In the genomic region with DNA sequence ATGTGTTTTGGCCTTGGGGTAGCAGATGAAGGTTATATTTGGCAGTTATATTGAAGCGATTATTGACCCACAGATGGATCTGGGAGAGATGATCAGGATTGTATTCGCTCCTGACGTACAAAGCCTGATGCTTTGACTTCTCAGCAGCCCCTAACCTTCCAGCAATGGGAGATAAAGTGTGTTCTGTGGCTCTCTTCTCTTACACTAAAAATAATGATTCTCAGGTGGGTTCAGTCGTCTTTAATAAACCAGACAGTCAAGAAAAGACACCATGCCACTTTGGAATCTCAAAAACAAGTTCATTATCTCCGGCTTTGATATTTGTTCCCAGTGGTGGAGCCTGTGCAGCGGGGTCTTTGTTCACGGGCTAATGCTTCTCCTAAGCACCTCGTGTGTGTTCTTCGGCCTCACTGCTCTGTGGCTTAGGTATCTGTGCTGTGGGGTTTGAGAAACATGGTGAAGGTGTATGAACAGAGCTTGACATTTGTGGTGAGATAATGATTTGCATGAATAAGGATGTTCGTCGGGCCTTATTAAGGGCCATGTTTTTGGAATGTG, we compare ENCODE assay signal across 8 cellular contexts. TPM values are rescaled to one million over a fixed set of nuclear protein-coding genes. Genes with fewer than 3 reads are reported as not detected.
DNase-seq lines count a peak whose midpoint lies in the region; ATAC-seq and TF ChIP-seq lines count a peak whose summit lies in the region.

No MANE protein-coding gene starts in this region.

- DNase-seq in ELF-1 (ENCODE audit: low read depth, low spot score) (peak; percentile 21), Panc1 (ENCODE audit: low read depth, low spot score) (no peak), fibroblast of lung (ENCODE audit: low read depth in 2 of 2) (no peak), SHP77 (lab: John Stamatoyannopoulos, UW) (no peak)
- DNase-seq in effector CD8-positive, alpha-beta T cell (lab: John Stamatoyannopoulos, UW): no peak

- H3K79me2 ChIP-seq in fibroblast of lung (ENCODE audit: control insufficient read depth, insufficient read depth, low read length): peaks cover 24% of the 10 kb centered on the region

- intact Hi-C loops in Panc1 (cut with micrococcal nuclease; ENCODE audit: unreplicated experiment): no loop called here

- in situ Hi-C loops in Panc1 (cut with HindIII; ENCODE audit: low pct_unique_long_range_greater_than_20kb, low sequenced_read_pairs): no loop called here

- H3K4me3 ChIP-seq in Panc1 (ENCODE audit: low read depth in 2 of 2, low read length in 2 of 2) (peak overlapping the region; percentile 83 to 89), fibroblast of lung (replicated peaks in 1 of 4; ENCODE audit: control extremely low read depth in 1 of 4, insufficient read depth in 1 of 4, low read depth in 3 of 4, low read length in 4 of 4) (peak overlapping the region; percentile 14 to 91 (median 62)), rectal smooth muscle tissue (ENCODE audit: low read length) (peak overlapping the region; percentile 87)

- POLR2A ChIA-PET in Panc1 (lab: Charles Lee): no interaction called here

- peaks cover 35% of the 10 kb centered on the region for H3K4me1 ChIP-seq in Panc1 (ENCODE audit: control insufficient read depth, insufficient read depth, low read length)
- H3K4me1 ChIP-seq in fibroblast of lung (ENCODE audit: control insufficient read depth, extremely low read depth, insufficient read depth, low read length): peaks cover 6% of the 10 kb centered on the region
- peaks cover 15% of the 10 kb centered on the region for H3K4me1 ChIP-seq in rectal smooth muscle tissue (ENCODE audit: control insufficient read depth, insufficient read depth, low read length)

- peaks cover 5% of the 10 kb centered on the region; the same call in 1 of the 2 replicates for H3K36me3 ChIP-seq in Panc1 (ENCODE audit: control insufficient read depth, insufficient read depth, low read length)
- H3K36me3 ChIP-seq in fibroblast of lung (ENCODE audit: control insufficient read depth, insufficient read depth, low read length): no peaks in the 10 kb centered on the region
- no peaks in the 10 kb centered on the region for H3K36me3 ChIP-seq in rectal smooth muscle tissue (ENCODE audit: control insufficient read depth, insufficient read depth, low read length)

- BruUV-seq in Panc1 (replicated peaks; lab: Mats Ljungman, UMichigan): no TSS peak

- H3K9ac ChIP-seq in fibroblast of lung (ENCODE audit: insufficient read depth, low read length) (no peak overlapping the region), rectal smooth muscle tissue (ENCODE audit: low read length) (peak overlapping the region; percentile 14)

- no peak overlapping the region for H2AFZ ChIP-seq in fibroblast of lung (ENCODE audit: low read length)

- peak overlapping the region; percentile 77 for H3K4me2 ChIP-seq in fibroblast of lung (ENCODE audit: extremely low read depth, insufficient read depth, low read length)

- H3K9me3 ChIP-seq in Panc1 (ENCODE audit: control insufficient read depth, insufficient read depth, low read depth, low read length) (no peaks in the 10 kb centered on the region), fibroblast of lung (ENCODE audit: control insufficient read depth, insufficient read depth, low read depth, low read length) (no peaks in the 10 kb centered on the region)

- H3K27me3 ChIP-seq in Panc1 (ENCODE audit: control insufficient read depth, insufficient read depth, low read length) (peaks cover 12% of the 10 kb centered on the region), fibroblast of lung (ENCODE audit: control insufficient read depth, insufficient read depth, low read length) (peaks cover 13% of the 10 kb centered on the region), rectal smooth muscle tissue (ENCODE audit: control insufficient read depth, insufficient read depth, low read length) (no peaks in the 10 kb centered on the region)

- CTCF ChIA-PET in Panc1 (lab: Charles Lee): no interaction called here

- H3K27ac ChIP-seq in Panc1 (ENCODE audit: low read length) (peak overlapping the region; percentile 70), fibroblast of lung (ENCODE audit: insufficient read depth, low read length) (no peak overlapping the region), rectal smooth muscle tissue (ENCODE audit: low read depth, low read length) (peak overlapping the region; percentile 33)

- ATAC-seq in Panc1: no peak
- ATAC-seq in GM21717 (IDR thresholded peaks at IDR 0.05; ENCODE audit: unreplicated experiment): no peak
- ATAC-seq in GM19351 (IDR thresholded peaks at IDR 0.05; ENCODE audit: unreplicated experiment): no peak

- no peak for TF ChIP-seq CTCF in Panc1 (IDR thresholded peaks at IDR 0.05)
- TF ChIP-seq CTCF in fibroblast of lung (conservative IDR thresholded peaks at IDR 0.05 in 1 of 2, IDR thresholded peaks at IDR 0.05 in 1 of 2; ENCODE audit: low read depth in 1 of 2, low read length in 2 of 2): no peak

- no peaks in the 10 kb centered on the region for H4K20me1 ChIP-seq in fibroblast of lung (ENCODE audit: control insufficient read depth, extremely low read depth, insufficient read depth, low read length)

RNA-seq across cellular contexts. Expression of a gene that starts 1.6 kb away (rescaled TPM):
- total RNA-seq in Panc1 (2021; ENCODE audit: unreplicated experiment): 23.0 TPM
- 20.1 TPM for polyA plus RNA-seq in Panc1 (2012; ENCODE audit: insufficient read length)
- 11.3 and 12.4 TPM in 2 replicates for total RNA-seq in fibroblast of lung
- polyA plus RNA-seq in fibroblast of lung: 13.0 and 13.6 TPM in 2 replicates
- polyA plus RNA-seq in fibroblast of lung (2012): 10.5 and 10.6 TPM in 2 replicates
- polyA minus RNA-seq in fibroblast of lung (ENCODE audit: low replicate concordance): 14.5 and 30.9 TPM in 2 replicates

RNA-seq across cellular contexts. Expression of a gene that starts 45.8 kb away (rescaled TPM):
- total RNA-seq in Panc1 (2021; ENCODE audit: unreplicated experiment) (0.36 TPM), fibroblast of lung (20.8 and 36.2 TPM in 2 replicates)
- polyA plus RNA-seq in Panc1 (2012; ENCODE audit: insufficient read length): not detected
- polyA plus RNA-seq in fibroblast of lung: 8.9 and 15.0 TPM in 2 replicates
- polyA plus RNA-seq in fibroblast of lung (2012): 19.2 and 34.5 TPM in 2 replicates
- polyA minus RNA-seq in fibroblast of lung (ENCODE audit: low replicate concordance): 27.3 and 35.7 TPM in 2 replicates

RNA-seq across cellular contexts. Expression of a gene that starts 53.7 kb away (rescaled TPM):
- total RNA-seq in Panc1 (2021; ENCODE audit: unreplicated experiment) (0.82 TPM), fibroblast of lung (11.3 and 12.1 TPM in 2 replicates)
- 0.59 TPM for polyA plus RNA-seq in Panc1 (2012; ENCODE audit: insufficient read length)
- polyA plus RNA-seq in fibroblast of lung: 4.9 and 5.3 TPM in 2 replicates
- polyA plus RNA-seq in fibroblast of lung (2012): 6.0 and 6.7 TPM in 2 replicates
- polyA minus RNA-seq in fibroblast of lung (ENCODE audit: low replicate concordance): 7.3 and 10.0 TPM in 2 replicates

Comparison
In these comparisons a context has a peak if more than half of its experiments do, and no peak if none do; other contexts are left out.
1. RNA of a gene that starts 45.8 kb away (total RNA-seq): 20.8 to 36.2 TPM in fibroblast of lung; 0.36 TPM in Panc1 (single experiment); every median in the first group is over 10 times any median in the second.
2. Peak in every context shown above with its lines, with median percentiles within 50 percentile points of each other: H3K4me3 ChIP-seq.